Comparison of ENCODE assay signal across 25 cellular contexts in the genomic region with DNA sequence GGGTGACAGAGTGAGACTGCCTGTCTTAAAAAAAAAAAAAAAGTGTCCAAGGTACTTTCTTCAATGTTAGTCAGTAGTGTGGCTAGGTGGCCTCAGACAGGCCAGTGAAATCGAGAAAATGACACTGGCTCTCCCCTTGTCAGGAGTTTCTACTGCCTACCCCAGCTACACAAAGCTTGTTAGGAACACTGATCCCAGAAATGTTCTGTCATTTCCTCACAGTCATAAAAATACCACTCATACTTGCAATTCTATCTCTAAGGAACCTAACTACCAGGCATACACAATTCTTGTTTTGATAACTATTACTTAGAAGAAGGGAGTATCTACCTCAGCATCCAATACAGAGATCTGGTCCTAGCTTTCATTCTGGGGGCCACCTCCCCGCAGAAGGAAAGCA. TPM values are rescaled to one million over a fixed set of nuclear protein-coding genes. Genes with fewer than 3 reads are reported as not detected.
DNase-seq lines count a peak whose midpoint lies in the region; ATAC-seq and TF ChIP-seq lines count a peak whose summit lies in the region.
"Had no signal": no experiment of that assay in that cellular context is flagged by ENCODE, and none has a peak within 500 bp of the region (broad histone marks: within the 10 kb centered on the region; RNA-seq: fewer than 3 reads in every experiment).

No MANE protein-coding gene starts in this region.

- POLR2A ChIA-PET in BJ (lab: Charles Lee): no interaction called here

- peaks cover 4% of the 10 kb centered on the region for H3K27me3 Mint-ChIP-seq in endothelial cell (ENCODE audit: unreplicated experiment)
- H3K27me3 Mint-ChIP-seq: CD4-positive, CD25-positive, alpha-beta regulatory T cell; dendritic cell treated with granulocyte-macrophage colony-stimulating factor and Interleukin-4, amounts not matched to agents 40 ng/mL and 50 ng/mL, for 4 days; stimulated activated memory B cell treated with anti-CD40 and anti-IgM and Interleukin-4, amounts not matched to agents 10 μg/mL and 1 μg/mL and 100 μg/mL, for 72 hours had no signal

- ATAC-seq in Right ventricle myocardium superior (ENCODE audit: poor library complexity): no peak
- ATAC-seq: HCT116; natural killer cell; stimulated activated memory B cell treated with anti-CD40 and anti-IgM and Interleukin-4, amounts not matched to agents 10 μg/mL and 1 μg/mL and 100 μg/mL, for 72 hours had no signal

- H4K20me1 ChIP-seq in osteoblast (ENCODE audit: insufficient read depth, low read length): no peaks in the 10 kb centered on the region

- no peaks in the 10 kb centered on the region for H3K27me3 ChIP-seq in BJ (ENCODE audit: control insufficient read depth, insufficient read depth, low read length)
- no peaks in the 10 kb centered on the region for H3K27me3 ChIP-seq in osteoblast (ENCODE audit: insufficient read depth, low read length)
- H3K27me3 ChIP-seq in prostate gland (replicated peaks; ENCODE audit: insufficient read depth): no peaks in the 10 kb centered on the region

- intact Hi-C loops in prostate gland (cut with DNase I) (no loop called here), Right ventricle myocardium superior (cut with DNase I) (no loop called here)

- 93% methylated on average over 2 of the region's 2 CpGs for WGBS in prostate gland

- no peaks in the 10 kb centered on the region for H3K9me3 Mint-ChIP-seq in endothelial cell (ENCODE audit: unreplicated experiment)
- H3K9me3 Mint-ChIP-seq: CD4-positive, CD25-positive, alpha-beta regulatory T cell; dendritic cell treated with granulocyte-macrophage colony-stimulating factor and Interleukin-4, amounts not matched to agents 40 ng/mL and 50 ng/mL, for 4 days; natural killer cell; stimulated activated memory B cell treated with anti-CD40 and anti-IgM and Interleukin-4, amounts not matched to agents 10 μg/mL and 1 μg/mL and 100 μg/mL, for 72 hours had no signal

- H3K36me3 ChIP-seq in BJ (ENCODE audit: control insufficient read depth, insufficient read depth, low read length) (peaks cover 23% of the 10 kb centered on the region), osteoblast (ENCODE audit: insufficient read depth, low read length) (peaks cover 69% of the 10 kb centered on the region), prostate gland (peaks cover 3 to 24% of the 10 kb centered on the region in 2 donors)

- TF ChIP-seq POLR2A in prostate gland (IDR thresholded peaks at IDR 0.05): no peak

- H3K27ac ChIP-seq in osteoblast (ENCODE audit: low read depth, low read length) (peak overlapping the region; percentile 61), prostate gland (no peak overlapping the region)
- H3K27ac ChIP-seq: SK-N-MC had no signal

- DNase-seq in BJ (ENCODE audit: low read depth): peak; percentile 44
- DNase-seq in GM04504 (ENCODE audit: low read depth): peak; percentile 39
- no peak for DNase-seq in endothelial cell (ENCODE audit: low spot score)
- DNase-seq in osteoblast (ENCODE audit: insufficient read length, low spot score, missing footprints): no peak
- DNase-seq in prostate gland (ENCODE audit: low spot score): no peak
- no peak for DNase-seq in NCI-H345 treated with DMSO at 0.1 percent for 48 hours (lab: John Stamatoyannopoulos, UW; ENCODE audit: unreplicated experiment)
- DNase-seq in Right ventricle myocardium superior: no peak
- DNase-seq: activated CD4-positive, alpha-beta T cell treated with anti-CD3 and anti-CD28 coated beads for 4 hours; activated naive CD4-positive, alpha-beta T cell treated with anti-CD3 and anti-CD28 coated beads, Interleukin-2, amount 50 U/mL, for 16 hours; activated T-cell treated with anti-CD3 and anti-CD28 coated beads, Interleukin-2, amount 50 U/mL, for 48 hours; caudate nucleus; CD4-positive, CD25-positive, alpha-beta regulatory T cell; Karpas-422; natural killer cell; NCI-H1436 treated with DMSO at 0.1 percent for 48 hours; NCI-H2107; stimulated activated CD4-positive, alpha-beta T cell treated with anti-CD3 and anti-CD28 coated beads, Interleukin-12 subunit alpha, Interleukin-12 subunit beta, amount 100 ng/mL, for 4 hours; stimulated activated CD4-positive, alpha-beta T cell treated with anti-CD3 and anti-CD28 coated beads, Interleukin-4, amount 100 ng/mL, for 24 hours; T-helper 2 cell had no signal

- H3K36me3 Mint-ChIP-seq in endothelial cell (ENCODE audit: low read depth, unreplicated experiment): peaks cover 57% of the 10 kb centered on the region

- H3K27ac Mint-ChIP-seq in endothelial cell (ENCODE audit: unreplicated experiment): no peak overlapping the region
- H3K27ac Mint-ChIP-seq: dendritic cell treated with granulocyte-macrophage colony-stimulating factor and Interleukin-4, amounts not matched to agents 40 ng/mL and 50 ng/mL, for 4 days; natural killer cell; stimulated activated memory B cell treated with anti-CD40 and anti-IgM and Interleukin-4, amounts not matched to agents 10 μg/mL and 1 μg/mL and 100 μg/mL, for 72 hours had no signal

- peaks cover 9% of the 10 kb centered on the region for H3K79me2 ChIP-seq in osteoblast (ENCODE audit: insufficient read depth, low read length)

- H3K4me3 ChIP-seq in BJ (ENCODE audit: low read depth, low read length) (no peak overlapping the region), osteoblast (ENCODE audit: insufficient read depth, low read length) (no peak overlapping the region), prostate gland (no peak overlapping the region)
- H3K4me3 ChIP-seq: SK-N-MC had no signal

- H3K4me1 ChIP-seq in osteoblast (ENCODE audit: insufficient read depth, low read length) (no peaks in the 10 kb centered on the region), prostate gland (replicated peaks) (peaks cover 5% of the 10 kb centered on the region)

- H3K4me2 ChIP-seq in osteoblast (ENCODE audit: insufficient read depth, low read length): no peak overlapping the region

- CTCF ChIA-PET in BJ (lab: Yijun Ruan, JAX): interaction anchor here (0.6 to 0.8 kb wide), 2 partner anchors 38 to 44 kb away, joined by 3 to 4 read pairs; no protein-coding TSS in a partner anchor

- TF ChIP-seq CTCF in BJ (IDR thresholded peaks at IDR 0.05; ENCODE audit: insufficient read depth, low read depth, low read length): no peak
- no peak for TF ChIP-seq CTCF in endothelial cell (IDR thresholded peaks at IDR 0.05; ENCODE audit: unreplicated experiment)
- TF ChIP-seq CTCF in osteoblast (IDR thresholded peaks at IDR 0.05; ENCODE audit: extremely low read depth, low read depth, low read length): no peak
- TF ChIP-seq CTCF in prostate gland (IDR thresholded peaks at IDR 0.05): no peak

- H3K4me3 Mint-ChIP-seq in endothelial cell (ENCODE audit: unreplicated experiment): peak overlapping the region; percentile 40
- H3K4me3 Mint-ChIP-seq: CD4-positive, CD25-positive, alpha-beta regulatory T cell; dendritic cell treated with granulocyte-macrophage colony-stimulating factor and Interleukin-4, amounts not matched to agents 40 ng/mL and 50 ng/mL, for 4 days; natural killer cell; stimulated activated memory B cell treated with anti-CD40 and anti-IgM and Interleukin-4, amounts not matched to agents 10 μg/mL and 1 μg/mL and 100 μg/mL, for 72 hours had no signal

- H2AFZ ChIP-seq in osteoblast (ENCODE audit: low read length): no peak overlapping the region

- no peaks in the 10 kb centered on the region for H3K4me1 Mint-ChIP-seq in endothelial cell (ENCODE audit: unreplicated experiment)

- H3K9me3 ChIP-seq in osteoblast (ENCODE audit: low read depth, low read length): no peaks in the 10 kb centered on the region
- no peaks in the 10 kb centered on the region for H3K9me3 ChIP-seq in prostate gland

RNA-seq across cellular contexts. Expression of gene ATP6V1E1, which starts 31.3 kb away (rescaled TPM):
- 140 and 160 TPM in 2 replicates for polyA plus RNA-seq in BJ (2011; rRNA removed)
- 39.6 and 51.1 TPM in 2 replicates for polyA minus RNA-seq in BJ (2011; rRNA and poly(A)+ RNA removed)
- 80.4 TPM for total RNA-seq in endothelial cell (ENCODE audit: unreplicated experiment)
- total RNA-seq in osteoblast: 120 and 147 TPM in 2 replicates
- total RNA-seq in prostate gland: 100 to 1,000 TPM; 101 to 150 TPM
- 199 TPM for total RNA-seq in Right ventricle myocardium superior

RNA-seq across cellular contexts. Expression of gene SLC25A18, which starts 33.9 kb away (rescaled TPM):
- polyA plus RNA-seq in BJ (2011; rRNA removed): 0.07 TPM in 1 of 2 replicates, not detected in the other
- polyA minus RNA-seq in BJ (2011; rRNA and poly(A)+ RNA removed): not detected in 2 replicates
- total RNA-seq in endothelial cell (ENCODE audit: unreplicated experiment) (2.2 TPM), osteoblast (not detected in 2 replicates), prostate gland (10 to 100 TPM in 1 of 2 donors, 1 to 10 TPM in 1; 9.0 to 10.6 TPM), Right ventricle myocardium superior (2.5 TPM)
- total RNA-seq: CD4-positive, CD25-positive, alpha-beta regulatory T cell; natural killer cell; OCI-LY7; osteocyte had no signal

RNA-seq across cellular contexts. Expression of gene BCL2L13, which starts 41.3 kb away (rescaled TPM):
- 55.5 and 74.3 TPM in 2 replicates for polyA plus RNA-seq in BJ (2011; rRNA removed)
- polyA minus RNA-seq in BJ (2011; rRNA and poly(A)+ RNA removed): 44.9 and 56.5 TPM in 2 replicates
- 26.2 TPM for total RNA-seq in endothelial cell (ENCODE audit: unreplicated experiment)
- total RNA-seq in osteoblast: 82.2 and 86.5 TPM in 2 replicates
- total RNA-seq in prostate gland: 10 to 100 TPM; 64.7 to 67.9 TPM
- 98.4 TPM for total RNA-seq in Right ventricle myocardium superior

Comparison
In these comparisons a context has a peak if more than half of its experiments do, and no peak if none do; other contexts are left out.
1. DNase-seq: peak in BJ (single experiment) and GM04504 (single experiment); none in endothelial cell (single experiment), osteoblast (single experiment), prostate gland (single experiment), NCI-H345 treated with DMSO at 0.1 percent for 48 hours (single experiment) and Right ventricle myocardium superior (single experiment).